19 cellular contexts compared by ENCODE assay signal in the genomic region with DNA sequence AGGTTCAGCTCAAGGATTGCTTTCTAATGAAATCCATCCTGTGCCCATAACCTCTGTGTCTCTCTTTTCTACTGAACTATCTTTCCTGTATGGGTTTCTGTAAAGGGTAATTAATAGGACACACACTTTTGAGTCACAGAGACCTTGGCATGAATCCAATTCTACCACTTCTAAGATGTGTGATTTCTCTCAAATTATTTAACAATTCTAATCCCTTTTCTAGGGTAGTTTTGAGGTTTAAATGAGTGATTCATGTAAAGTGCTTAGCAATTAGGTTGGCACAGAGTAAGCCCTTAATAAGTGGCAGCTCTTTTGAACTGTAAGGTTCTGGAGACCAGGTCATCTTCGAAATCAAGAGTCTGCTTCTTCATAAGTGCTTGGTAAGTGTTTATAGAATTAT.
DNase-seq lines count a peak whose midpoint lies in the region; ATAC-seq and TF ChIP-seq lines count a peak whose summit lies in the region.
"Had no signal": no experiment of that assay in that cellular context is flagged by ENCODE, and none has a peak within 500 bp of the region (broad histone marks: within the 10 kb centered on the region; RNA-seq: fewer than 3 reads in every experiment).

No MANE protein-coding gene starts in this region.

- H3K27ac Mint-ChIP-seq in nephron progenitor cell = peak overlapping the region; percentile 3

- CTCF ChIA-PET in A673 (lab: Charles Lee) = no interaction called here

- no peaks in the 10 kb centered on the region for H3K4me1 Mint-ChIP-seq in nephron progenitor cell

- H3K27me3 Mint-ChIP-seq in nephron progenitor cell (ENCODE audit: low read depth, poor library complexity) = no peaks in the 10 kb centered on the region

- no peaks in the 10 kb centered on the region for H3K36me3 Mint-ChIP-seq in nephron progenitor cell (ENCODE audit: low read depth)

- DNase-seq in A673 (ENCODE audit: low spot score) = peak; percentile 73
- DNase-seq in M059J (ENCODE audit: low read depth) = peak; percentile 9
- DNase-seq in astrocyte of the hippocampus (ENCODE audit: low read depth, low spot score) = peak; percentile 55
- no peak for DNase-seq in nephron progenitor cell
- DNase-seq in RPMI8226 = no peak
- DNase-seq in DMS114 treated with DMSO at 0.1 percent for 48 hours (lab: John Stamatoyannopoulos, UW; ENCODE audit: unreplicated experiment) = no peak
- DNase-seq: BE2C, GOT3, HCEC 1CT, KG1, NCI-H1694, NCI-H2081 treated with DMSO at 0.1 percent for 48 hours, NCI-H510A, NCI-H748 treated with DMSO at 0.1 percent for 48 hours, T-helper 1 cell had no signal

- no peak for ATAC-seq in esophagus mucosa
- ATAC-seq: A549, Panc1 had no signal

- no peaks in the 10 kb centered on the region for H3K27me3 ChIP-seq in A673 (replicated peaks; ENCODE audit: insufficient read depth, low read depth, low read length, poor library complexity)
- H3K27me3 ChIP-seq: BE2C, SJSA1 had no signal

- BruUV-seq in A673 (replicated peaks; lab: Mats Ljungman, UMichigan) = no TSS peak

- intact Hi-C loops in A673 (cut with micrococcal nuclease; ENCODE audit: unreplicated experiment) = no loop called here

- TF ChIP-seq CTCF in A673 (conservative IDR thresholded peaks at IDR 0.05; ENCODE audit: low read depth, low read length) (no peak), nephron progenitor cell (IDR thresholded peaks at IDR 0.05) (no peak)

- H3K27ac ChIP-seq in A673 (ENCODE audit: low read depth, low read length, poor library complexity, severe bottlenecking) = no peak overlapping the region
- H3K27ac ChIP-seq: A549, SJSA1 had no signal

- H3K9me3 Mint-ChIP-seq in nephron progenitor cell = no peaks in the 10 kb centered on the region

- POLR2A ChIA-PET in A673 (lab: Charles Lee; ENCODE audit: low non-redundant PET) = no interaction called here

- no peak overlapping the region for H3K4me3 ChIP-seq in A673 (ENCODE audit: low read depth, low read length, poor library complexity, severe bottlenecking)
- H3K4me3 ChIP-seq: A549, SJSA1 had no signal

- H3K4me1 ChIP-seq in A673 (ENCODE audit: insufficient read depth, low read length, poor library complexity, severe bottlenecking) = peaks cover 5% of the 10 kb centered on the region
- H3K4me1 ChIP-seq: A549, BE2C, SJSA1 had no signal

- no peaks in the 10 kb centered on the region for H3K9me3 ChIP-seq in A673 (ENCODE audit: low read depth, low read length, poor library complexity, severe bottlenecking)
- H3K9me3 ChIP-seq: A549, BE2C, SJSA1 had no signal

- no peak overlapping the region for H3K4me3 Mint-ChIP-seq in nephron progenitor cell

- no peaks in the 10 kb centered on the region for H3K36me3 ChIP-seq in A673 (ENCODE audit: insufficient read depth, low read length, poor library complexity, severe bottlenecking)
- H3K36me3 ChIP-seq: BE2C, SJSA1 had no signal

Comparison
In these comparisons a context has a peak if more than half of its experiments do, and no peak if none do; other contexts are left out.
1. DNase-seq: peak in A673 (single experiment), M059J (single experiment) and astrocyte of the hippocampus (single experiment); none in nephron progenitor cell (single experiment), RPMI8226 (single experiment) and DMS114 treated with DMSO at 0.1 percent for 48 hours (single experiment).